Comparison of ENCODE assay signal across 12 cellular contexts in the genomic region with DNA sequence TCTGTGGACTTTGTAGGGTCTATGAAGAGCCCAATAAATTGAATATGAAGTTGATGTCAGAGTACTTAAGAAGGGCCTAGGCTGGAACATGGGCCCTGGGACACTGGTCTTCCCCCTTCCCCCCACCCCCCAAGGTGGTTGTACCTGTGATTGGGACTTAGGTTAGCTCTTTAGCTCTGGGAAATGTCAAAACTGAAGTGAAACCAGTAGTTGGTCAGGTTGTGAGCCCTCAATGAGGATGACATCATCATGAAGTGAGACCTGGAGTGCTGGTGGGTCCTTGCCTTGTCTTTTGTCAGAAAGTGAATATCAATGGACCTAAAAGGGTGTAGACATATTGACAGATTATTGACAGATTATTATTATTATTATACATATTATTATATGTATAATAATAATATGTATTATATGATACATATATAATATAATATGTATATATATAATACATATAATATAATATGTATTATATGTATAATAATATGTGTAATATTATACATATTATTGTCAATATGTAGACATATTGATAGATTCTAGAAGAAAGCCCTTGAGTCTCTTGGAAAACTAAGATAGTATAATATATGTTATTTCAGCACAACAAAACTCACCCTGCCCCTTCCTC. TPM values are rescaled to one million over a fixed set of nuclear protein-coding genes. Genes with fewer than 3 reads are reported as not detected.
DNase-seq lines count a peak whose midpoint lies in the region; ATAC-seq and TF ChIP-seq lines count a peak whose summit lies in the region.
"Had no signal": no experiment of that assay in that cellular context is flagged by ENCODE, and none has a peak within 500 bp of the region (broad histone marks: within the 10 kb centered on the region; RNA-seq: fewer than 3 reads in every experiment).

No MANE protein-coding gene starts in this region.

- no peaks in the 10 kb centered on the region for H3K9me3 Mint-ChIP-seq in T-helper 1 cell treated with Interleukin-12 subunit alpha and Interleukin-12 subunit beta and Interleukin-4 antibody, amounts not matched to agents 30 μg/mL and 1 μg/mL, for 36 hours
- H3K9me3 Mint-ChIP-seq in glutamatergic neuron (ENCODE audit: unreplicated experiment): no peaks in the 10 kb centered on the region
- H3K9me3 Mint-ChIP-seq: brain had no signal

- no peak for TF ChIP-seq CTCF in glutamatergic neuron (IDR thresholded peaks at IDR 0.05; ENCODE audit: partially characterized antibody, unreplicated experiment)

- DNase-seq in glutamatergic neuron (no peak), NCI-H82 treated with DMSO at 0.1 percent for 48 hours (lab: John Stamatoyannopoulos, UW; ENCODE audit: unreplicated experiment) (no peak), amniotic stem cell (lab: John Stamatoyannopoulos, UW) (no peak), nucleus accumbens (lab: John Stamatoyannopoulos, UW) (no peak)
- DNase-seq: hippocampal formation had no signal

- no peaks in the 10 kb centered on the region for H3K27me3 Mint-ChIP-seq in T-helper 1 cell treated with Interleukin-12 subunit alpha and Interleukin-12 subunit beta and Interleukin-4 antibody, amounts not matched to agents 30 μg/mL and 1 μg/mL, for 36 hours (ENCODE audit: low read depth)
- H3K27me3 Mint-ChIP-seq in glutamatergic neuron (ENCODE audit: unreplicated experiment): peaks cover 2% of the 10 kb centered on the region

- peak overlapping the region; percentile 36 for H3K27ac Mint-ChIP-seq in T-helper 1 cell treated with Interleukin-12 subunit alpha and Interleukin-12 subunit beta and Interleukin-4 antibody, amounts not matched to agents 30 μg/mL and 1 μg/mL, for 36 hours
- no peak overlapping the region for H3K27ac Mint-ChIP-seq in glutamatergic neuron (ENCODE audit: unreplicated experiment)
- H3K27ac Mint-ChIP-seq: brain had no signal

- H3K36me3 Mint-ChIP-seq in T-helper 1 cell treated with Interleukin-12 subunit alpha and Interleukin-12 subunit beta and Interleukin-4 antibody, amounts not matched to agents 30 μg/mL and 1 μg/mL, for 36 hours (ENCODE audit: low read depth): peaks cover 14% of the 10 kb centered on the region
- no peaks in the 10 kb centered on the region for H3K36me3 Mint-ChIP-seq in glutamatergic neuron (ENCODE audit: unreplicated experiment)

- H3K4me1 Mint-ChIP-seq in T-helper 1 cell treated with Interleukin-12 subunit alpha and Interleukin-12 subunit beta and Interleukin-4 antibody, amounts not matched to agents 30 μg/mL and 1 μg/mL, for 36 hours (ENCODE audit: low read depth): peaks cover 38% of the 10 kb centered on the region
- H3K4me1 Mint-ChIP-seq in glutamatergic neuron (ENCODE audit: low read depth, unreplicated experiment): peaks cover 5% of the 10 kb centered on the region

- H3K4me3 Mint-ChIP-seq in T-helper 1 cell treated with Interleukin-12 subunit alpha and Interleukin-12 subunit beta and Interleukin-4 antibody, amounts not matched to agents 30 μg/mL and 1 μg/mL, for 36 hours: no peak overlapping the region
- H3K4me3 Mint-ChIP-seq in glutamatergic neuron (ENCODE audit: unreplicated experiment): no peak overlapping the region

- ATAC-seq in GM18498 (IDR thresholded peaks at IDR 0.05; ENCODE audit: unreplicated experiment): peak; percentile 85
- ATAC-seq in GM19372 (IDR thresholded peaks at IDR 0.05; ENCODE audit: low read depth, unreplicated experiment): peak; percentile 65
- peak; percentile 70 for ATAC-seq in HG03025 (IDR thresholded peaks at IDR 0.05; ENCODE audit: low FRiP score, unreplicated experiment)

RNA-seq across cellular contexts. Expression of a gene that starts 5.4 kb away (rescaled TPM):
- 5.6 TPM for total RNA-seq in glutamatergic neuron (ENCODE audit: unreplicated experiment)

RNA-seq across cellular contexts. Expression of a gene that starts 35.1 kb away (rescaled TPM):
- 2.5 TPM for total RNA-seq in glutamatergic neuron (ENCODE audit: unreplicated experiment)
- total RNA-seq: M059J; T-helper 1 cell treated with Interleukin-12 subunit alpha and Interleukin-12 subunit beta and Interleukin-4 antibody, amounts not matched to agents 30 ng/mL and 1 ng/mL, for 36 hours had no signal
